ENCODE assay signal across 6 cellular contexts in genomic region chr11:24249921-24250320, GRCh38.
"Had no signal": no experiment of that assay in that cellular context is flagged by ENCODE, and none has a peak within 500 bp of the region (broad histone marks: within the 10 kb centered on the region; RNA-seq: fewer than 3 reads in every experiment).

No MANE protein-coding gene starts in this region.

- DNase-seq: H9, HCEC 1CT, Karpas-422, KBM-7 had no signal

- ATAC-seq: GM23338, HepG2 had no signal
